8 cellular contexts compared by ENCODE assay signal in the genomic region with DNA sequence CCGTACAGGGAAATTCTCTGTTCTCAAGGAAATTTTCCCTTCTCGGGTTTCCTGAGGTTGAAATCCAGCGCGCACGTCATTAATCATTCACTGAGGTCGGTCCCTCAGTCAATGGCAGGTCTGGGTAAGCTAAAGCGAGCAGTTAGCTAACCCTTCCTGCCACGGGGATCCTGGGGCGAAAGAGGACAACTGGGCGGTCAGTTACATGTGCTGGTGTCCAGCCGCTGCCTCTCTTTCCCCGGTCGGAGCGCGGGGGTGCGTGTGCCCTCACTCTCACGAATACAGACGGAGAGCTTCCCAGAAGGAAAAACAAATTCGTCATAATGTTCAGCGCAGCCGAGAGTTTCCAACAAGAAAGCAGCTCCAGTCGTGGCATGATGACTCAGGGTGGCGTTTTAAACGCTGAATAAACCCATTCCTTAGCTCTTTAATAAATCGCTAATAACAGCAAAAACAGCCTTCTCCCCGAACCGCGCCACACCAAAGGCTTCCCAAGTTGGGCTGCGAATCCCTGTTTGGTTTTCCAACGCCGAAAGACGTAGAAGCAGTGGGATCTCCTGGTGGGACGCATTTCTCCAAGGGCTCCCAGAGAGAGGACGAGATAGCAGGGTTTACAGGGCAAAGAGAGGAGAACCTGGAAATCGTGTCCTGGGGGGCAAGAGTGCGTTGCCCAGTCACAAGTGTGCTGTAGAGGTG. TPM values are rescaled to one million over a fixed set of nuclear protein-coding genes. Genes with fewer than 3 reads are reported as not detected.
A peak's percentile ranks its signal among the peaks of the same experiment; 100 is the strongest.
DNase-seq lines count a peak whose midpoint lies in the region; ATAC-seq and TF ChIP-seq lines count a peak whose summit lies in the region.

No MANE protein-coding gene starts in this region.

- H3K36me3 ChIP-seq in MM.1S (replicated peaks; ENCODE audit: insufficient read depth, low read length) (no peaks in the 10 kb centered on the region), colonic mucosa (no peaks in the 10 kb centered on the region), mucosa of rectum (ENCODE audit: control insufficient read depth in 2 of 2, insufficient read depth in 2 of 2, low read length in 2 of 2) (no peaks in the 10 kb centered on the region)

- in situ Hi-C loops in KBM-7 (cut with MboI; ENCODE audit: low pct_unique_long_range_greater_than_20kb, low sequenced_read_pairs) = no loop called here

- H2AFZ ChIP-seq in MM.1S (ENCODE audit: low read length) = no peak overlapping the region

- TF ChIP-seq CTCF in MM.1S (IDR thresholded peaks at IDR 0.05; ENCODE audit: low read length) = no peak
- no peak for TF ChIP-seq CTCF in colonic mucosa (IDR thresholded peaks at IDR 0.05)

- H3K9me2 ChIP-seq in MM.1S (replicated peaks; ENCODE audit: insufficient read depth, low read length) = no peaks in the 10 kb centered on the region

- DNase-seq in DMS53 (lab: John Stamatoyannopoulos, UW) (peak; percentile 66), MM.1S (no peak), colonic mucosa (no peak), KBM-7 (no peak), T-helper 9 cell (no peak)

- no peaks in the 10 kb centered on the region for H3K4me1 ChIP-seq in MM.1S (ENCODE audit: low read length)
- no peaks in the 10 kb centered on the region for H3K4me1 ChIP-seq in colonic mucosa
- H3K4me1 ChIP-seq in mucosa of rectum (ENCODE audit: control insufficient read depth in 2 of 2, insufficient read depth in 2 of 2, low read length in 2 of 2) = peaks cover 0 to 2% of the 10 kb centered on the region in 2 donors

- no peaks in the 10 kb centered on the region for H3F3A ChIP-seq in MM.1S (ENCODE audit: insufficient read depth, low read length)

- no peaks in the 10 kb centered on the region for H3K9me3 ChIP-seq in MM.1S (replicated peaks; ENCODE audit: insufficient read depth, low read length)
- H3K9me3 ChIP-seq in colonic mucosa = no peaks in the 10 kb centered on the region
- no peaks in the 10 kb centered on the region for H3K9me3 ChIP-seq in mucosa of rectum (ENCODE audit: control insufficient read depth in 2 of 2, low read length in 2 of 2)

- no peaks in the 10 kb centered on the region for H4K20me1 ChIP-seq in MM.1S (ENCODE audit: insufficient read depth, low read length)

- peak overlapping the region; percentile 51; the same call in 1 of the 2 replicates for H3K4me2 ChIP-seq in MM.1S (ENCODE audit: low read depth, low read length)

- H3K79me2 ChIP-seq in MM.1S (ENCODE audit: low read length) = no peaks in the 10 kb centered on the region

- H3K4me3 ChIP-seq in MM.1S (ENCODE audit: low read length) (peak overlapping the region; percentile 44; the same call in 1 of the 2 replicates), colonic mucosa (peak overlapping the region; percentile 31), mucosa of rectum (ENCODE audit: low read length in 2 of 2) (peak overlapping the region; percentile 21 to 66)

- H3K27ac ChIP-seq in MM.1S (ENCODE audit: low read length) (no peak overlapping the region), colonic mucosa (no peak overlapping the region), mucosa of rectum (ENCODE audit: low read depth in 2 of 2, low read length in 2 of 2) (no peak overlapping the region)

- no peak for ATAC-seq in HG03520 (IDR thresholded peaks at IDR 0.05; ENCODE audit: unreplicated experiment)
- ATAC-seq in HG03159 (IDR thresholded peaks at IDR 0.05; ENCODE audit: unreplicated experiment) = no peak

- H3K27me3 ChIP-seq in MM.1S (replicated peaks; ENCODE audit: insufficient read depth, low read length) = no peaks in the 10 kb centered on the region
- H3K27me3 ChIP-seq in colonic mucosa = peaks cover 51% of the 10 kb centered on the region
- peaks cover 31 to 41% of the 10 kb centered on the region in 2 donors for H3K27me3 ChIP-seq in mucosa of rectum (ENCODE audit: control insufficient read depth in 2 of 2, insufficient read depth in 2 of 2, low read length in 2 of 2)

- H3K9ac ChIP-seq in MM.1S (ENCODE audit: low read length) = no peak overlapping the region
- H3K9ac ChIP-seq in colonic mucosa (ENCODE audit: low read depth in 2 of 2, low read length in 2 of 2) = no peak overlapping the region
- no peak overlapping the region for H3K9ac ChIP-seq in mucosa of rectum (ENCODE audit: low read depth in 1 of 2, low read length in 2 of 2)

- intact Hi-C loops in colonic mucosa (cut with DNase I) = no loop called here

RNA-seq across cellular contexts. Expression of a gene that starts 0.7 kb away (rescaled TPM):
- 1 to 10 TPM in 1 of 2 donors, under 1 TPM in 1; 0.30 to 1.5 TPM for total RNA-seq in colonic mucosa
